15 cellular contexts compared by ENCODE assay signal in the genomic region with DNA sequence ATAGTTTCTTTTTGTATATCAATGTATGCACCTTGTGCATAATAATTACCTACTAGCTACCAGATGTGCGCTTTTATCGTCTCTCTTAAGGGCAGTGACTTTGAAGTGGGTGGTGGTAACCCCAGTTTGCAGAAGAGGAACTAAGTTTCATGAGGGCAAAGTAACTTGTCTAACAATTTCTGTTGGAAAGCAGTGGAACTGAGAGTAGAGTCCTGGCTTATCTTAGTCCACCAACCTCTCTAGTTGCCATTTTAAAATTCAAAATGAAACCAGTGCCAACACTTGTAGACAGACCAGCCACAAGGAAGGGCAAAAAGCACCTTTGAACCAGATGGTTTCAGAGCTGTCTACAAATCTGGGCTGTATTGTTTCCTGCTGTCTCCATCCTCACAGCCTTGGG. TPM values are rescaled to one million over a fixed set of nuclear protein-coding genes. Genes with fewer than 3 reads are reported as not detected.
DNase-seq lines count a peak whose midpoint lies in the region; ATAC-seq and TF ChIP-seq lines count a peak whose summit lies in the region.
"Had no signal": no experiment of that assay in that cellular context is flagged by ENCODE, and none has a peak within 500 bp of the region (broad histone marks: within the 10 kb centered on the region; RNA-seq: fewer than 3 reads in every experiment).

No MANE protein-coding gene starts in this region.

- no peak overlapping the region for H3K27ac Mint-ChIP-seq in naive B cell
- H3K27ac Mint-ChIP-seq in CD8-positive, alpha-beta memory T cell = peak overlapping the region in 1 of 8 donors; percentile 50

- H3K4me1 ChIP-seq in CD8-positive, alpha-beta memory T cell (ENCODE audit: insufficient read depth, low read length) = no peaks in the 10 kb centered on the region
- H3K4me1 ChIP-seq in thyroid gland (no peaks in the 10 kb centered on the region), right atrium auricular region (peaks cover 0 to 4% of the 10 kb centered on the region in 2 donors)

- H3K36me3 Mint-ChIP-seq in naive B cell = no peaks in the 10 kb centered on the region
- H3K36me3 Mint-ChIP-seq in CD8-positive, alpha-beta memory T cell = peaks cover 0 to 2% (median 0%) of the 10 kb centered on the region in 3 donors

- TF ChIP-seq CTCF in thyroid gland (IDR thresholded peaks at IDR 0.05) = no peak
- TF ChIP-seq CTCF in right atrium auricular region (IDR thresholded peaks at IDR 0.05) = no peak

- no peak overlapping the region for H3K27ac ChIP-seq in CD8-positive, alpha-beta memory T cell (ENCODE audit: low read depth, low read length)
- H3K27ac ChIP-seq in thyroid gland (no peak overlapping the region), right atrium auricular region (no peak overlapping the region)
- H3K27ac ChIP-seq: C4-2B had no signal

- H3K4me1 Mint-ChIP-seq in naive B cell = peaks cover 0 to 16% (median 9%) of the 10 kb centered on the region in 3 donors
- peaks cover 0 to 18% (median 0%) of the 10 kb centered on the region in 3 donors for H3K4me1 Mint-ChIP-seq in CD8-positive, alpha-beta memory T cell

- H3K9me3 ChIP-seq in CD8-positive, alpha-beta memory T cell (ENCODE audit: low read length) = no peaks in the 10 kb centered on the region
- no peaks in the 10 kb centered on the region for H3K9me3 ChIP-seq in thyroid gland
- no peaks in the 10 kb centered on the region for H3K9me3 ChIP-seq in right atrium auricular region

- no peaks in the 10 kb centered on the region for H3K27me3 ChIP-seq in CD8-positive, alpha-beta memory T cell (ENCODE audit: insufficient read depth, low read length, poor library complexity, severe bottlenecking)
- H3K27me3 ChIP-seq in thyroid gland (no peaks in the 10 kb centered on the region), right atrium auricular region (no peaks in the 10 kb centered on the region)

- ATAC-seq in GM18867 (IDR thresholded peaks at IDR 0.05; ENCODE audit: unreplicated experiment) (peak; percentile 36), GM21786 (IDR thresholded peaks at IDR 0.05; ENCODE audit: unreplicated experiment) (peak; percentile 48), naive B cell (ENCODE audit: low read depth in 2 of 2) (peak; percentile 32 to 40)
- ATAC-seq: activated T-cell treated with anti-CD3 and anti-CD28 coated beads, Interleukin-2, amount 50 U/mL, for 4 hours had no signal

- no peak for TF ChIP-seq POLR2A in thyroid gland (IDR thresholded peaks at IDR 0.05)

- WGBS in thyroid gland, 2 donors = 84% methylated on average over 2 of the region's 2 CpGs

- DNase-seq in NAMALWA (ENCODE audit: low spot score) = peak; percentile 21
- no peak for DNase-seq in naive B cell
- DNase-seq in CD8-positive, alpha-beta memory T cell = no peak
- no peak for DNase-seq in thyroid gland
- no peak for DNase-seq in right atrium auricular region (ENCODE audit: low spot score)
- no peak for DNase-seq in COR-L47 (lab: John Stamatoyannopoulos, UW)
- DNase-seq: activated CD4-positive, alpha-beta T cell treated with anti-CD3 and anti-CD28 coated beads for 4 hours; activated T-cell treated with anti-CD3 and anti-CD28 coated beads, Interleukin-2, amount 50 U/mL, for 4 hours; islet precursor cell; midbrain; small intestine had no signal

- POLR2A ChIA-PET in CD8-positive, alpha-beta memory T cell (lab: Charles Lee) = no interaction called here

- CTCF ChIA-PET in CD8-positive, alpha-beta memory T cell (lab: Charles Lee) = interaction anchor here (1.3 to 2.1 kb wide), 2 partner anchors 60 to 69 kb away, joined by 4 to 5 read pairs; no protein-coding TSS in a partner anchor

- intact Hi-C loops in thyroid gland (cut with DNase I) = loop anchor here (5.0 kb wide), 1 partner anchor 60 kb away; no protein-coding TSS in a partner anchor

- H3K27me3 Mint-ChIP-seq in naive B cell = no peaks in the 10 kb centered on the region
- H3K27me3 Mint-ChIP-seq in CD8-positive, alpha-beta memory T cell = no peaks in the 10 kb centered on the region

- H3K4me3 Mint-ChIP-seq in naive B cell = no peak overlapping the region
- H3K4me3 Mint-ChIP-seq in CD8-positive, alpha-beta memory T cell = peak overlapping the region in 1 of 7 donors; percentile 58
- H3K4me3 Mint-ChIP-seq: activated T-cell treated with anti-CD3 and anti-CD28 coated beads, Interleukin-2, amount 50 U/mL, for 4 hours had no signal

- H3K9me3 Mint-ChIP-seq in naive B cell = no peaks in the 10 kb centered on the region
- no peaks in the 10 kb centered on the region for H3K9me3 Mint-ChIP-seq in CD8-positive, alpha-beta memory T cell
- H3K9me3 Mint-ChIP-seq: activated T-cell treated with anti-CD3 and anti-CD28 coated beads, Interleukin-2, amount 50 U/mL, for 4 hours had no signal

- H3K4me3 ChIP-seq in CD8-positive, alpha-beta memory T cell (ENCODE audit: low read length) = no peak overlapping the region
- H3K4me3 ChIP-seq in thyroid gland (replicated peaks in 1 of 3) = no peak overlapping the region
- no peak overlapping the region for H3K4me3 ChIP-seq in right atrium auricular region

- H3K36me3 ChIP-seq in CD8-positive, alpha-beta memory T cell (ENCODE audit: insufficient read depth, low read length) = no peaks in the 10 kb centered on the region
- H3K36me3 ChIP-seq in thyroid gland = no peaks in the 10 kb centered on the region
- H3K36me3 ChIP-seq in right atrium auricular region = no peaks in the 10 kb centered on the region

RNA-seq across cellular contexts. Expression of gene RBM20, which starts 32.1 kb away (rescaled TPM):
- polyA plus RNA-seq in naive B cell (ENCODE audit: low read depth in 6 of 6) = under 1 TPM in 1 of 6 donors, not detected in 5; 0.05 TPM
- total RNA-seq in CD8-positive, alpha-beta memory T cell = under 1 TPM; 0.07 to 0.09 TPM
- polyA plus RNA-seq in CD8-positive, alpha-beta memory T cell = not detected
- total RNA-seq in thyroid gland (1 to 10 TPM in 3 of 4 donors, under 1 TPM in 1; 0.54 to 4.3 (median 1.5) TPM), right atrium auricular region (10 to 100 TPM; 51.7 to 59.9 TPM)
- total RNA-seq: osteoblast had no signal

RNA-seq across cellular contexts. Expression of gene SMC3, which starts 44.6 kb away (rescaled TPM):
- 100 to 1,000 TPM in 1 of 6 donors, 10 to 100 TPM in 5; 27.4 to 101 (median 85.4) TPM for polyA plus RNA-seq in naive B cell (ENCODE audit: low read depth in 6 of 6)
- 10 to 100 TPM; 77.7 to 77.9 TPM for total RNA-seq in CD8-positive, alpha-beta memory T cell
- 102 TPM for polyA plus RNA-seq in CD8-positive, alpha-beta memory T cell
- total RNA-seq in thyroid gland (10 to 100 TPM; 28.5 to 38.2 (median 30.8) TPM), right atrium auricular region (10 to 100 TPM; 18.1 to 18.3 TPM)

Comparison
In these comparisons a context has a peak if more than half of its experiments do, and no peak if none do; other contexts are left out.
1. RNA of gene RBM20, which starts 32.1 kb away (total RNA-seq): 51.7 to 59.9 TPM in right atrium auricular region; 0.54 to 4.3 TPM in thyroid gland and 0.07 to 0.09 TPM in CD8-positive, alpha-beta memory T cell; every median in the first group is over 4 times any median in the second.
2. Peak in every context shown above with its lines, with median percentiles within 50 percentile points of each other: ATAC-seq.